Comparison of ENCODE assay signal across 21 cellular contexts in the genomic region with DNA sequence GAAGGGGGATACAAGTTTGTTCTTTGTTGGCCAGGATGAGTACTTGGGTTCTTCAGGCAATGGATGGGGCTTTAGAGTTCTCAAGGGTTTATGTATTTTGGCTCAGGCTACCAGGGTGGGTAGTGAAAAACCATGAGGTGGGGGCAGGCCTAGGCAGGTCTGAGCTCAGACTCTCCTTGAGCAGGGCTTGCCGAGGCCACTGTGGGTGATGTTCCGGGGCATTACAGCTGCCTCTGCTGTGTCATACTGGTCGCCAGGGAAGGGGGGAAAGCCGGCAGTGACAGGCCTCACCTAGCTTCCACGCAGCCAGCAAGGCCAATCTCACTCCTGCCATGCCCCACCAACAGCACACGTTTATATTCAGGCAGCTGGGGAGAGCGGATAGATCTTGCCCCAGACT.
"Had no signal": no experiment of that assay in that cellular context is flagged by ENCODE, and none has a peak within 500 bp of the region (broad histone marks: within the 10 kb centered on the region; RNA-seq: fewer than 3 reads in every experiment).

No MANE protein-coding gene starts in this region.

- H3K4me3 Mint-ChIP-seq: natural killer cell, neural crest cell had no signal

- H3K27ac ChIP-seq: dorsolateral prefrontal cortex, epithelial cell of prostate, hepatocyte, right atrium auricular region, stomach, thoracic aorta, transverse colon had no signal

- H3K9me3 Mint-ChIP-seq: natural killer cell had no signal

- H3K9me3 ChIP-seq: right atrium auricular region, stomach, thoracic aorta, transverse colon had no signal

- DNase-seq: cortex of kidney; dorsolateral prefrontal cortex; effector CD8-positive, alpha-beta T cell; foreskin melanocyte; head of caudate nucleus; kidney; left cardiac atrium; left ventricle myocardium superior; natural killer cell; posterior cingulate gyrus; small intestine; stimulated activated CD4-positive, alpha-beta T cell treated with anti-CD3 and anti-CD28 coated beads, Interleukin-12 subunit alpha, Interleukin-12 subunit beta, amount 100 ng/mL, for 4 hours; stimulated activated naive CD4-positive, alpha-beta T cell; stomach; substantia nigra; transverse colon had no signal

- H3K27ac Mint-ChIP-seq: natural killer cell had no signal

- ATAC-seq: left cardiac atrium, left ventricle myocardium superior, natural killer cell had no signal

- H3K4me1 Mint-ChIP-seq: natural killer cell, neural crest cell had no signal

- H3K4me2 ChIP-seq: hepatocyte had no signal

- H3K79me2 ChIP-seq: hepatocyte had no signal

- H3K36me3 ChIP-seq: right atrium auricular region, stomach, thoracic aorta, transverse colon had no signal

- H3K4me1 ChIP-seq: right atrium auricular region, stomach, transverse colon had no signal

- H2AFZ ChIP-seq: hepatocyte had no signal

- H3K27me3 ChIP-seq: dorsolateral prefrontal cortex, hepatocyte, right atrium auricular region, stomach, transverse colon had no signal

- H3K4me3 ChIP-seq: dorsolateral prefrontal cortex, hepatocyte, right atrium auricular region, stomach, thoracic aorta, transverse colon had no signal
